Comparison of ENCODE assay signal across 8 cellular contexts in the genomic region with DNA sequence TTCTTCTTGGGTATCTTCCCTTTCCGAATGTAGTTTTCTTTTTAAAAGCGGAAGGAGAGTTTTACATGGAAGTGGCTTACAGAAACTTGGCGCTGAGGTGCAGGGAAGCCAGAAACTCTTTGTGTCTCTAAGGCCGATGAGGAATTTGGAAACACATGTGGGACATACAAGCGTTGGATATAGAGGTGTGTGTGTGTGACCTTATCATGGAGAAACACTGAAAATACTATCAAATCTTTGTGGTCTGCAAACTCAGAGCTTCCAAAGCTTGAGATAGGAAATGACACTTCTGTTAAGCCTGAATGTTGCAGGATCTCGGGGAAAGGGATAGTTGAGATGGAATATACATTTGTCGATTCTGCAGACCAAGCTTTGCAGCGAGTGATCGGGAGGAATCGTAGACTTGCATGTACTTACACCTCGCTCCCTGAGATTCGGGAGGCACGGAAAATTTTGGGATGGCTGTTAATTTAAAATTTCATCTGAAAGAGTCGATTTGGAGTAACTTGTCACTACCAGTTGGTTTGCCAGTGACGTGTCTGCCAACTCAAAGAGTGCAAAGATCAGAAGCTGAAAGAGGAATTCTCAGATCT. TPM values are rescaled to one million over a fixed set of nuclear protein-coding genes. Genes with fewer than 3 reads are reported as not detected.
A peak's percentile ranks its signal among the peaks of the same experiment; 100 is the strongest.
DNase-seq lines count a peak whose midpoint lies in the region; ATAC-seq, FAIRE-seq and TF ChIP-seq lines count a peak whose summit lies in the region.

No MANE protein-coding gene starts in this region.

- no peak overlapping the region for H2BK5ac ChIP-seq in mesenchymal stem cell (ENCODE audit: low read depth, low read length, poor library complexity, severe bottlenecking)

- H2BK15ac ChIP-seq in mesenchymal stem cell (ENCODE audit: low read depth, poor library complexity, severe bottlenecking): no peak overlapping the region

- H3K27ac ChIP-seq in cingulate gyrus (ENCODE audit: low read depth, low read length) (peak overlapping the region; percentile 61), mesenchymal stem cell (ENCODE audit: low read length, poor library complexity, severe bottlenecking) (peak overlapping the region; percentile 52), upper lobe of right lung (peak overlapping the region; percentile 92)

- peak overlapping the region in 1 of 2 experiments; percentile 28 for H3K4ac ChIP-seq in mesenchymal stem cell (ENCODE audit: low read depth in 1 of 2, low read length in 2 of 2)

- H3K4me3 ChIP-seq in AG10803 (ENCODE audit: low read length) (peak overlapping the region; percentile 78), mesenchymal stem cell (ENCODE audit: insufficient read depth in 1 of 2, low read depth in 1 of 2, low read length in 2 of 2) (peak overlapping the region; percentile 93 to 95), upper lobe of right lung (peak overlapping the region; percentile 79)

- no peaks in the 10 kb centered on the region for H3K9me3 ChIP-seq in mesenchymal stem cell (ENCODE audit: control insufficient read depth, low read length)
- no peaks in the 10 kb centered on the region for H3K9me3 ChIP-seq in upper lobe of right lung

- H3K36me3 ChIP-seq in mesenchymal stem cell (ENCODE audit: control insufficient read depth in 1 of 2, insufficient read depth in 2 of 2, low read depth in 1 of 2, low read length in 2 of 2) (no peaks in the 10 kb centered on the region), upper lobe of right lung (no peaks in the 10 kb centered on the region)

- no peak for FAIRE-seq in RCC 7860 (lab: Jason Lieb, UNC)

- H2AK5ac ChIP-seq in mesenchymal stem cell (ENCODE audit: low read length, severe bottlenecking): no peak overlapping the region

- H2BK12ac ChIP-seq in mesenchymal stem cell (ENCODE audit: low read length in 2 of 2): no peak overlapping the region

- H3K27me3 ChIP-seq in mesenchymal stem cell (ENCODE audit: control insufficient read depth in 1 of 2, insufficient read depth in 1 of 2, low read length in 2 of 2) (no peaks in the 10 kb centered on the region), upper lobe of right lung (no peaks in the 10 kb centered on the region)

- no peak overlapping the region for H2AFZ ChIP-seq in mesenchymal stem cell (ENCODE audit: low read depth, low read length)

- no peak overlapping the region for H4K91ac ChIP-seq in mesenchymal stem cell (ENCODE audit: low read length)

- WGBS in mesenchymal stem cell: under 1% methylated on average over 15 of the region's 15 CpGs

- no peak overlapping the region for H4K8ac ChIP-seq in mesenchymal stem cell (ENCODE audit: low read length)

- H3K4me1 ChIP-seq in mesenchymal stem cell (ENCODE audit: control insufficient read depth, insufficient read depth, low read depth, low read length) (peaks cover 7% of the 10 kb centered on the region), upper lobe of right lung (peaks cover 16% of the 10 kb centered on the region)

- peaks cover 11% of the 10 kb centered on the region for H3K79me1 ChIP-seq in mesenchymal stem cell (replicated peaks; ENCODE audit: low read length, poor library complexity, severe bottlenecking)

- ATAC-seq in GM19395 (IDR thresholded peaks at IDR 0.05; ENCODE audit: unreplicated experiment): peak; percentile 5
- ATAC-seq in upper lobe of right lung: no peak

- TF ChIP-seq CTCF in AG10803 (conservative IDR thresholded peaks at IDR 0.05; ENCODE audit: low read length) (no peak), upper lobe of right lung (IDR thresholded peaks at IDR 0.05) (no peak)

- H2BK120ac ChIP-seq in mesenchymal stem cell (ENCODE audit: low read depth, low read length): no peak overlapping the region

- peak overlapping the region; percentile 33 to 66 for H3K18ac ChIP-seq in mesenchymal stem cell (ENCODE audit: low read depth in 1 of 2, low read length in 2 of 2)

- intact Hi-C loops in upper lobe of right lung (cut with DNase I): no loop called here

- peak overlapping the region; percentile 92 for H3K4me2 ChIP-seq in mesenchymal stem cell (ENCODE audit: low read length, poor library complexity, severe bottlenecking)

- no peak overlapping the region for H3K14ac ChIP-seq in mesenchymal stem cell (ENCODE audit: low read length in 2 of 2)

- peak overlapping the region; percentile 86 for H3K9ac ChIP-seq in mesenchymal stem cell (ENCODE audit: low read length)

- no peak overlapping the region for H3K23ac ChIP-seq in mesenchymal stem cell (ENCODE audit: low read length in 2 of 2)

- no peak for DNase-seq in AG10803 (ENCODE audit: low read depth)
- DNase-seq in RCC 7860 (ENCODE audit: low spot score): peak; percentile 18
- peak; percentile 62 for DNase-seq in mesenchymal stem cell
- DNase-seq in upper lobe of right lung: no peak
- DNase-seq in NCI-H774 (lab: John Stamatoyannopoulos, UW): no peak
- DNase-seq in DMS153 (lab: John Stamatoyannopoulos, UW): no peak

RNA-seq across cellular contexts. Expression of gene NAB1, which starts 1.0 kb away (rescaled TPM):
- polyA plus RNA-seq in mesenchymal stem cell (2013, experiment 1 of 2): 13.4 TPM
- polyA plus RNA-seq in mesenchymal stem cell (2013, experiment 2 of 2): 13.5 TPM
- total RNA-seq in upper lobe of right lung: 38.6 TPM

Comparison
In these comparisons a context has a peak if more than half of its experiments do, and no peak if none do; other contexts are left out.
1. DNase-seq: peak in RCC 7860 (single experiment) and mesenchymal stem cell (single experiment); none in AG10803 (single experiment), upper lobe of right lung (single experiment), NCI-H774 (single experiment) and DMS153 (single experiment).
2. Peak in every context shown above with its lines, with median percentiles within 50 percentile points of each other: H3K4me3 ChIP-seq and H3K27ac ChIP-seq.